Comparison of ENCODE assay signal across 15 cellular contexts in genomic region chr20:1664911-1665310, GRCh38. TPM values are rescaled to one million over a fixed set of nuclear protein-coding genes. Genes with fewer than 3 reads are reported as not detected.
A peak's percentile ranks its signal among the peaks of the same experiment; 100 is the strongest.
DNase-seq lines count a peak whose midpoint lies in the region; ATAC-seq and TF ChIP-seq lines count a peak whose summit lies in the region.
"Had no signal": no experiment of that assay in that cellular context is flagged by ENCODE, and none has a peak within 500 bp of the region (broad histone marks: within the 10 kb centered on the region; RNA-seq: fewer than 3 reads in every experiment).

No MANE protein-coding gene starts in this region.

- DNase-seq in CD4-positive, alpha-beta T cell: peak in 9 of 10 experiments; percentile 22 to 64 (median 47)
- DNase-seq in T follicular helper cell (ENCODE audit: low read depth): peak; percentile 47
- DNase-seq in activated effector memory CD4-positive, alpha-beta T cell treated with Interleukin-2 at 50 U/mL for 16 hours: peak; percentile 47
- DNase-seq in stimulated activated CD4-positive, alpha-beta T cell treated with anti-CD3 and anti-CD28 coated beads, Interleukin-15, amount 100 ng/mL, for 48 hours (ENCODE audit: low read depth in 2 of 2): peak; percentile 58
- no peak for DNase-seq in OCI-LY7 (ENCODE audit: low spot score)
- no peak for DNase-seq in SK-N-DZ (ENCODE audit: low spot score)
- DNase-seq in ureter (ENCODE audit: low spot score): no peak
- DNase-seq: C1 segment of cervical spinal cord, HCEC 1CT, mesendoderm, NCI-H2227 treated with DMSO at 0.1 percent for 48 hours had no signal

- no peaks in the 10 kb centered on the region for H3K9me3 Mint-ChIP-seq in CD4-positive, alpha-beta T cell

- peak; percentile 80 for ATAC-seq in CD4-positive, alpha-beta T cell (ENCODE audit: poor library complexity)
- no peak for ATAC-seq in GM19455 (IDR thresholded peaks at IDR 0.05; ENCODE audit: unreplicated experiment)

- H2AFZ ChIP-seq in OCI-LY7 (ENCODE audit: low read length): no peak overlapping the region

- CTCF ChIA-PET in CD4-positive, alpha-beta T cell (lab: Charles Lee): no interaction called here
- CTCF ChIA-PET in OCI-LY7 (lab: Charles Lee; ENCODE audit: unreplicated experiment): no interaction called here

- TF ChIP-seq CTCF in CD4-positive, alpha-beta T cell (IDR thresholded peaks at IDR 0.05): no peak
- TF ChIP-seq CTCF in OCI-LY7 (conservative IDR thresholded peaks at IDR 0.05; ENCODE audit: low read length): no peak

- no peak overlapping the region for H3K4me3 ChIP-seq in OCI-LY7 (ENCODE audit: low read depth, low read length, poor library complexity, severe bottlenecking)
- H3K4me3 ChIP-seq: breast epithelium had no signal

- H3K4me3 Mint-ChIP-seq in CD4-positive, alpha-beta T cell: peak overlapping the region; percentile 83

- no peaks in the 10 kb centered on the region for H3K79me2 ChIP-seq in OCI-LY7 (ENCODE audit: insufficient read depth, low read depth, low read length)

- H3K36me3 ChIP-seq in OCI-LY7 (ENCODE audit: insufficient read depth, low read length): no peaks in the 10 kb centered on the region
- H3K36me3 ChIP-seq: breast epithelium had no signal

- no peaks in the 10 kb centered on the region for H3K27me3 ChIP-seq in CD4-positive, alpha-beta T cell (ENCODE audit: control insufficient read depth, insufficient read depth, low read length)
- H3K27me3 ChIP-seq: breast epithelium had no signal

- POLR2A ChIA-PET in CD4-positive, alpha-beta T cell (lab: Charles Lee): interaction anchor here (0.7 to 2.5 kb wide), 15 partner anchors 9 to 198 kb away, joined by 3 to 19 read pairs (median 4); partner anchors contain the start of gene NSFL1C
- POLR2A ChIA-PET in OCI-LY7 (lab: Charles Lee): no interaction called here

- H3K9me2 ChIP-seq in OCI-LY7 (ENCODE audit: insufficient read depth, low read length): no peaks in the 10 kb centered on the region

- H3K36me3 Mint-ChIP-seq in CD4-positive, alpha-beta T cell (ENCODE audit: low read depth): peaks cover 13% of the 10 kb centered on the region

- peak overlapping the region; percentile 48 for H3K27ac ChIP-seq in CD4-positive, alpha-beta T cell (ENCODE audit: low read depth, low read length)
- no peak overlapping the region for H3K27ac ChIP-seq in OCI-LY7 (ENCODE audit: low read depth, low read length, poor library complexity, severe bottlenecking)
- H3K27ac ChIP-seq: breast epithelium had no signal

- H3K9me3 ChIP-seq in CD4-positive, alpha-beta T cell (ENCODE audit: control insufficient read depth, low read length): no peaks in the 10 kb centered on the region
- H3K9me3 ChIP-seq in OCI-LY7 (ENCODE audit: low read length): no peaks in the 10 kb centered on the region
- H3K9me3 ChIP-seq: breast epithelium had no signal

- H3K27ac Mint-ChIP-seq in CD4-positive, alpha-beta T cell: peak overlapping the region; percentile 95

- H4K20me1 ChIP-seq in OCI-LY7 (ENCODE audit: insufficient read depth, low read length): no peaks in the 10 kb centered on the region

- BruUV-seq in OCI-LY7 (replicated peaks; lab: Mats Ljungman, UMichigan): no TSS peak

- no peak overlapping the region for H3K4me2 ChIP-seq in OCI-LY7 (ENCODE audit: low read length)

- H3K4me1 ChIP-seq in OCI-LY7 (ENCODE audit: insufficient read depth, low read length, poor library complexity, severe bottlenecking): no peaks in the 10 kb centered on the region
- H3K4me1 ChIP-seq: breast epithelium had no signal

- H3K4me1 Mint-ChIP-seq in CD4-positive, alpha-beta T cell (ENCODE audit: low read depth): peaks cover 98% of the 10 kb centered on the region

- intact Hi-C loops in CD4-positive, alpha-beta T cell (cut with DNase I, micrococcal nuclease): loop anchor here in 1 of 2 experiments (2.0 kb wide), 1 partner anchor 14 kb away; no protein-coding TSS in a partner anchor
- intact Hi-C loops in OCI-LY7 (cut with micrococcal nuclease; ENCODE audit: unreplicated experiment): no loop called here

- H3K27me3 Mint-ChIP-seq in CD4-positive, alpha-beta T cell: no peaks in the 10 kb centered on the region

RNA-seq across cellular contexts. Expression of gene SIRPG, which starts 7.3 kb away (rescaled TPM):
- total RNA-seq in CD4-positive, alpha-beta T cell: 10 to 100 TPM; 28.0 to 28.3 TPM
- total RNA-seq in OCI-LY7 (2014; rRNA removed; shearing (Covaris generic)): not detected in 2 replicates
- total RNA-seq in OCI-LY7 (2022): not detected in 2 replicates
- not detected in 2 replicates for polyA plus RNA-seq in SK-N-DZ (2014; cell fraction: cytosol; rRNA removed)
- polyA plus RNA-seq in SK-N-DZ (2014; cell fraction: nucleus; rRNA removed): not detected in 2 replicates
- 0.99 TPM for total RNA-seq in ureter
- total RNA-seq: breast epithelium, frontal cortex, HT1080 had no signal

RNA-seq across cellular contexts. Expression of gene SIRPB1, which starts 45.1 kb away (rescaled TPM):
- total RNA-seq in CD4-positive, alpha-beta T cell: 1 to 10 TPM; 7.8 to 8.6 TPM
- not detected in 2 replicates for total RNA-seq in OCI-LY7 (2014; rRNA removed; shearing (Covaris generic))
- total RNA-seq in OCI-LY7 (2022) (not detected in 2 replicates), ureter (5.9 TPM)
- polyA plus RNA-seq in SK-N-DZ (2014; cell fraction: cytosol; rRNA removed): not detected in 2 replicates
- polyA plus RNA-seq in SK-N-DZ (2014; cell fraction: nucleus; rRNA removed): 0.30 TPM in 1 of 2 replicates, not detected in the other

Comparison
In these comparisons a context has a peak if more than half of its experiments do, and no peak if none do; other contexts are left out.
1. DNase-seq: peak in CD4-positive, alpha-beta T cell (9 of 10), T follicular helper cell (single experiment), activated effector memory CD4-positive, alpha-beta T cell treated with Interleukin-2 at 50 U/mL for 16 hours (single experiment) and stimulated activated CD4-positive, alpha-beta T cell treated with anti-CD3 and anti-CD28 coated beads, Interleukin-15, amount 100 ng/mL, for 48 hours (2 of 2); none in OCI-LY7 (single experiment), SK-N-DZ (single experiment) and ureter (single experiment).
2. RNA of gene SIRPG, which starts 7.3 kb away (total RNA-seq): 28.0 to 28.3 TPM in CD4-positive, alpha-beta T cell; 0.99 TPM in ureter (single experiment) and not detected in OCI-LY7; every median in the first group is over 10 times any median in the second.